ENCODE assay signal across 2 cellular contexts in the genomic region with DNA sequence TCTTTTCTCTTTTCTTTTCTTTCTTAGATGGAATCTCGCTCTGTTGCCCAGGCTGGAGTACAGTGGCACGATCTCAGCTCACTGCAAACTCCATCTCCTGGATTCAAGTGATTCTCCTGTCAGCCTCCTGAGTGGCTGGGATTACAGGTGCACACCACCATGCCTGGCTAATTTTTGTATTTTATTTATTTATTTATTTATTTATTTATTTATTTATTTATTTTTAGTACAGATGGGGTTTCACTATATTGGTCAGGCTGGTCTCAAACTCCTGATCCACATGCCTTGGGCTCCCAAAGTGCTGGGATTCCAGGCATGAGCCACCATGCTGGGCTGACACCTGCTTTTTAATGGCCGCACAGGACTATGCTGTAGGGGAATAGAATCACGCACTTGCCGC. TPM values are rescaled to one million over a fixed set of nuclear protein-coding genes. Genes with fewer than 3 reads are reported as not detected.
"Had no signal": no experiment of that assay in that cellular context is flagged by ENCODE, and none has a peak within 500 bp of the region (broad histone marks: within the 10 kb centered on the region; RNA-seq: fewer than 3 reads in every experiment).

No MANE protein-coding gene starts in this region.

RNA-seq across cellular contexts. Expression of gene GPR78, which starts 3.6 kb away (rescaled TPM):
- total RNA-seq: GM23248, H4 had no signal
